32 cellular contexts compared by ENCODE assay signal in genomic region chr1:158711098-158711497, GRCh38. TPM values are rescaled to one million over a fixed set of nuclear protein-coding genes. Genes with fewer than 3 reads are reported as not detected.
"Had no signal": no experiment of that assay in that cellular context is flagged by ENCODE, and none has a peak within 500 bp of the region (broad histone marks: within the 10 kb centered on the region; RNA-seq: fewer than 3 reads in every experiment).

No MANE protein-coding gene starts in this region.

- H3K9me3 ChIP-seq: stomach, suprapubic skin, testis, thoracic aorta, thyroid gland, tibial artery, tibial nerve, transverse colon, upper lobe of left lung, upper lobe of right lung, uterus, vagina had no signal

- DNase-seq: stimulated activated CD4-positive, alpha-beta T cell treated with anti-CD3 and anti-CD28 coated beads, Interleukin-2, amount 100 ng/mL, for 48 hours; stimulated activated CD4-positive, alpha-beta T cell treated with anti-CD3 and anti-CD28 coated beads, Interleukin-4, amount 100 ng/mL, for 1 hour; stimulated activated CD4-positive, alpha-beta T cell treated with anti-CD3 and anti-CD28 coated beads, Interleukin-4, amount 100 ng/mL, for 24 hours; stimulated activated CD4-positive, alpha-beta T cell treated with anti-CD3 and anti-CD28 coated beads, Interleukin-4, amount 100 ng/mL, for 4 hours; stimulated activated CD8-positive, alpha-beta memory T cell treated with anti-CD3 and anti-CD28 coated beads, Interleukin-4, amount 100 ng/mL, for 48 hours; stimulated activated naive B cell treated with anti-CD40 and anti-IgM and Interleukin-4, amounts not matched to agents 10 μg/mL and 1 μg/mL and 100 μg/mL, for 72 hours; stimulated activated naive CD4-positive, alpha-beta T cell; stimulated activated naive CD4-positive, alpha-beta T cell treated with Interleukin-2 at 50 U/mL for 16 hours; stimulated activated naive CD8-positive, alpha-beta T cell treated with anti-CD3 and anti-CD28 coated beads, Interleukin-15, amount 100 ng/mL, for 72 hours; stimulated activated naive CD8-positive, alpha-beta T cell treated with anti-CD3 and anti-CD28 coated beads, Interleukin-15, Interleukin-2, amounts not matched to agents 100 U/mL and 50 U/mL, for 24 hours; stomach; substantia nigra; testis; thyroid gland; tibial artery; transverse colon; trophoblast cell; upper lobe of left lung; upper lobe of right lung; uterus had no signal

- H3K36me3 ChIP-seq: stomach, suprapubic skin, thoracic aorta, thyroid gland, tibial artery, tibial nerve, transverse colon, upper lobe of left lung, upper lobe of right lung, uterus, vagina had no signal

- FAIRE-seq: urothelium cell line had no signal

- ATAC-seq: stimulated activated effector memory CD8-positive, alpha-beta T cell treated with anti-CD3 and anti-CD28 coated beads, Interleukin-12 subunit alpha, Interleukin-12 subunit beta, amount 100 ng/mL, for 72 hours; stimulated activated memory B cell treated with anti-CD40 and anti-IgM and Interleukin-4, amounts not matched to agents 10 μg/mL and 1 μg/mL and 100 μg/mL, for 72 hours; stimulated activated naive B cell treated with anti-CD40 and anti-IgM and Interleukin-4, amounts not matched to agents 10 μg/mL and 1 μg/mL and 100 μg/mL, for 72 hours; stimulated activated naive CD8-positive, alpha-beta T cell treated with anti-CD3 and anti-CD28 coated beads, Interleukin-15, amount 100 ng/mL, for 72 hours; stimulated activated naive CD8-positive, alpha-beta T cell treated with anti-CD3 and anti-CD28 coated beads, Interleukin-15, Interleukin-2, amounts not matched to agents 100 U/mL and 50 U/mL, for 24 hours; upper lobe of right lung had no signal

- H3K4me3 ChIP-seq: stomach, suprapubic skin, testis, thoracic aorta, thyroid gland, tibial artery, tibial nerve, transverse colon, upper lobe of left lung, upper lobe of right lung, uterus, vagina had no signal

- H3K4me1 ChIP-seq: stomach, suprapubic skin, testis, thyroid gland, tibial artery, tibial nerve, transverse colon, upper lobe of left lung, upper lobe of right lung, uterus, vagina had no signal

- H3K27ac ChIP-seq: stomach, suprapubic skin, testis, thoracic aorta, thyroid gland, tibial artery, tibial nerve, transverse colon, upper lobe of left lung, upper lobe of right lung, uterus, vagina had no signal

- H3K27me3 ChIP-seq: stomach, suprapubic skin, testis, thyroid gland, tibial artery, tibial nerve, transverse colon, upper lobe of left lung, upper lobe of right lung, uterus, vagina had no signal

RNA-seq across cellular contexts. Expression of gene OR6K3, which starts 9.4 kb away (rescaled TPM):
- total RNA-seq: stomach, subcutaneous adipose tissue, suprapubic skin, temporal lobe, thoracic aorta, thyroid gland, tibial nerve, transverse colon, ureter, urinary bladder, uterus, vagina had no signal
- polyA plus RNA-seq: stomach, thymus, urinary bladder had no signal

RNA-seq across cellular contexts. Expression of gene OR6K2, which starts 10.6 kb away (rescaled TPM):
- total RNA-seq: stomach, subcutaneous adipose tissue, suprapubic skin, temporal lobe, testis, thoracic aorta, thyroid gland, tibial nerve, transverse colon, upper lobe of left lung, upper lobe of right lung, ureter, urinary bladder, uterus, vagina had no signal
- polyA plus RNA-seq: stomach, thymus, urinary bladder had no signal

RNA-seq across cellular contexts. Expression of gene SPTA1, which starts 24.6 kb away (rescaled TPM):
- total RNA-seq: thoracic aorta, upper lobe of right lung, ureter had no signal
- polyA plus RNA-seq: stomach had no signal

RNA-seq across cellular contexts. Expression of gene OR6K6, which starts 43.4 kb away (rescaled TPM):
- total RNA-seq: stomach, subcutaneous adipose tissue, suprapubic skin, temporal lobe, testis, thoracic aorta, thyroid gland, tibial nerve, transverse colon, upper lobe of left lung, upper lobe of right lung, ureter, urinary bladder, uterus, vagina had no signal
- polyA plus RNA-seq: stomach, urinary bladder had no signal
